17 cellular contexts compared by ENCODE assay signal in the genomic region with DNA sequence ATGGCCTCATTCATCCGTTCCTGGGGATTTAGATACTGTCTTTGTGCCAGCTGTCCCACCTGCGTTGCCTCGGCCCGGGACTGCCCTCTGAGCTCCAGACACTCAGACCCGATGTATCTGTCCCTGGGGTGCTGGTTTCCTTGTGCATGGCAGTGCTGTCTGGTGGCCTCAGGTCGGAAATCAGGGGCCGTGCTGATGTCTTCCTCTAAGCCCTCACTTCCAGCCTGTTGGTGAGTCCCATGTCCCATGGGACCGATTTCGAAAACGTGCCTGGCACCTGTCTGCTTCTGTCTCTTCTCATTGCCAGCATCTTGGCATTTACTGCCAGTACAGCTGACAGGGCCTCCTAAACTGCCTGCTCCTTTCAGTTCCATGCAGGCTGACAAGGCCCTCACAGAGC.
"Had no signal": no experiment of that assay in that cellular context is flagged by ENCODE, and none has a peak within 500 bp of the region (broad histone marks: within the 10 kb centered on the region; RNA-seq: fewer than 3 reads in every experiment).

No MANE protein-coding gene starts in this region.

- H3K4me1 ChIP-seq: sigmoid colon, thyroid gland had no signal

- H3K27me3 ChIP-seq: ovary, sigmoid colon, thyroid gland had no signal

- H3K27ac ChIP-seq: coronary artery, ovary, sigmoid colon, thyroid gland had no signal

- ATAC-seq: activated CD8-positive, alpha-beta T cell treated with anti-CD3 and anti-CD28 coated beads, Interleukin-2, amount 10 ng/mL, durations not matched to agents 7 days and 5 days; left ventricle myocardium superior; mucosa of descending colon; naive thymus-derived CD8-positive, alpha-beta T cell; T-cell had no signal

- H3K36me3 ChIP-seq: ovary, thyroid gland had no signal

- H3K9me3 ChIP-seq: mucosa of descending colon, ovary, sigmoid colon, thyroid gland had no signal

- DNase-seq: activated B cell treated with CpG ODN at 0.5 μM for 24 hours; activated CD4-positive, alpha-beta T cell treated with anti-CD3 and anti-CD28 coated beads for 48 hours; activated CD8-positive, alpha-beta T cell treated with anti-CD3 and anti-CD28 coated beads, Interleukin-2, amount 10 ng/mL, durations not matched to agents 7 days and 5 days; activated naive CD4-positive, alpha-beta T cell treated with anti-CD3 and anti-CD28 coated beads for 36 hours; activated T-cell treated with anti-CD3 and anti-CD28 coated beads, Interleukin-2, amount 50 U/mL, for 24 hours; erythroblast; foreskin melanocyte; left ventricle myocardium superior; mesenchymal stem cell; naive thymus-derived CD8-positive, alpha-beta T cell; sigmoid colon; stimulated activated naive CD4-positive, alpha-beta T cell; T-cell; thyroid gland had no signal

- H3K4me3 ChIP-seq: coronary artery, mucosa of descending colon, ovary, sigmoid colon, thyroid gland had no signal
